ENCODE assay signal across 2 cellular contexts in the genomic region with DNA sequence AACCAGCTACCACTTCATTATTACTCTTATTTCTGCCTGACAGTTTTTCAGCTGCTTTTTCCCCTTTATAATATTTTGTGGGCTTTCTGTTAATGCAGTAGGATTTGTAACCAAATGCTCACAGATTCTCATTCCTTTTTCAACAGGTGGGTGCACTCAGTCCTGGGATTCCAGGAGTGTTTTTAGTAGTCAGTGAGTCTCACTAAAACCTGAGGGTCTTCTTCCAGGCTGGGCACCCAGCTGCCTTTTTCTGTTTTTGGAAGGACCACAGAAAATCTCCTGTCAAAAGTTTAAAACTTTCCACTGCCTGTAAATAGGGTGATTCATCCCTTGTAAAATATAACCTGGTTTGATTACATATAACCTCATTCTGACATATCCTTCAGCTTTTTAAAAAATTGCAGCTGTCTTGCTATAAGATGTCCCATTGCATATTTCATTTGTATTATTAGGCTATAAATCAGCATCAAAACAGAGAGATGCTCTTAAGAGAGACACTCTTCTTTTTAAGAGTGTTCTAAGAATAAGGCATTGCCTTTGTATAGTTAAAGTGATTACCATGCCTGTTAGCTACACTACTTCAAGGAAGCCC.
TF ChIP-seq lines count a peak whose summit lies in the region.

No MANE protein-coding gene starts in this region.

TF ChIP-seq in A549, 52 proteins besides CTCF, POLR2A, EP300 and RAD21 (continued from another document):
- TF ChIP-seq RNF2 (IDR thresholded peaks at IDR 0.05; ENCODE audit: borderline replicate concordance, low read depth) (no peak), TFCP2L1 (CRISPR knock-in tag; IDR thresholded peaks at IDR 0.05) (no peak)

TF ChIP-seq in HEK293, 187 proteins besides CTCF, POLR2A, EP300 and RAD21 (continued from another document):
- peak; percentile 66 for TF ChIP-seq HIC1 (tag by site-specific recombination; IDR thresholded peaks at IDR 0.05)
- TF ChIP-seq ZNF843 (tag by site-specific recombination; IDR thresholded peaks at IDR 0.05), result 0 out of 2 replicates have a peak, but pooled peaks have one; percentile 18
- peak; percentile 71 for TF ChIP-seq PRDM6 (tag by site-specific recombination; IDR thresholded peaks at IDR 0.05)
